ENCODE assay signal across 2 cellular contexts in the genomic region with DNA sequence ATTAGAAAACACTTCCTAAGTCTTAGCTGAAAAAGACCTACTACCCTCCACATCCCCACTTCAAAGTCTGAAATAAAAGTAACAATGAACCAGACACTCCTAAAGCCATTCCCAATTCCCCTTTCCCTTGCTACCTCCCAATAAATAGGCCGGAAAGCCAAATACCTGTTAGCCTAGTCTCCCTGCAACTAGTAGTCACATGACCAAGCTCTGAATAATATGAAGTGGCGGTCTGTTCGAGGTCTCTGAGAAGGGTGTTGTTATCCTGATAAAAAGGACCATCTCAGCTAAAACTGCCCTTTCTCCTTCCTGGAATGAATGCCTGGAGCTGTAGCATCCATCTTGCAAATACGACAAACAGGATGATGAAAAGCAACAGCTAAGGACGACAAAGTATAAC.
TF ChIP-seq lines count a peak whose summit lies in the region.

No MANE protein-coding gene starts in this region.

TF ChIP-seq in HepG2, 621 proteins besides CTCF, POLR2A, EP300 and RAD21:
- TF ChIP-seq RBFOX2 (IDR thresholded peaks at IDR 0.05; ENCODE audit: low read depth, low read length): peak; percentile 28; the same call in 1 of the 2 replicates
- TF ChIP-seq FOXA3 (CRISPR knock-in tag; IDR thresholded peaks at IDR 0.05): no peak

TF ChIP-seq in K562, 482 proteins besides CTCF, POLR2A, EP300 and RAD21:
- TF ChIP-seq NR4A1 (CRISPR knock-in tag; IDR thresholded peaks at IDR 0.05) (no peak), NR4A1 (tag; IDR thresholded peaks at IDR 0.05) (no peak), RAD51 (IDR thresholded peaks at IDR 0.05; ENCODE audit: borderline replicate concordance, low read depth) (peak; percentile 59; the same call in 1 of the 2 replicates), TOE1 (IDR thresholded peaks at IDR 0.05; ENCODE audit: borderline replicate concordance) (peak; percentile 55; the same call in 1 of the 2 replicates), TOE1 (CRISPR knock-in tag; IDR thresholded peaks at IDR 0.05; ENCODE audit: borderline replicate concordance, low read depth) (no peak)
- TF ChIP-seq, protein P1, sequence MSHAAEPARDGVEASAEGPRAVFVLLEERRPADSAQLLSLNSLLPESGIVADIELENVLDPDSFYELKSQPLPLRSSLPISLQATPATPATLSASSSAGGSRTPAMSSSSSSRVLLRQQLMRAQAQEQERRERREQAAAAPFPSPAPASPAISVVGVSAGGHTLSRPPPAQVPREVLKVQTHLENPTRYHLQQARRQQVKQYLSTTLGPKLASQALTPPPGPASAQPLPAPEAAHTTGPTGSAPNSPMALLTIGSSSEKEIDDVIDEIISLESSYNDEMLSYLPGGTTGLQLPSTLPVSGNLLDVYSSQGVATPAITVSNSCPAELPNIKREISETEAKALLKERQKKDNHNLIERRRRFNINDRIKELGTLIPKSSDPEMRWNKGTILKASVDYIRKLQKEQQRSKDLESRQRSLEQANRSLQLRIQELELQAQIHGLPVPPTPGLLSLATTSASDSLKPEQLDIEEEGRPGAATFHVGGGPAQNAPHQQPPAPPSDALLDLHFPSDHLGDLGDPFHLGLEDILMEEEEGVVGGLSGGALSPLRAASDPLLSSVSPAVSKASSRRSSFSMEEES (CRISPR knock-in tag; IDR thresholded peaks at IDR 0.05): peak; percentile 84
